In the genomic region with DNA sequence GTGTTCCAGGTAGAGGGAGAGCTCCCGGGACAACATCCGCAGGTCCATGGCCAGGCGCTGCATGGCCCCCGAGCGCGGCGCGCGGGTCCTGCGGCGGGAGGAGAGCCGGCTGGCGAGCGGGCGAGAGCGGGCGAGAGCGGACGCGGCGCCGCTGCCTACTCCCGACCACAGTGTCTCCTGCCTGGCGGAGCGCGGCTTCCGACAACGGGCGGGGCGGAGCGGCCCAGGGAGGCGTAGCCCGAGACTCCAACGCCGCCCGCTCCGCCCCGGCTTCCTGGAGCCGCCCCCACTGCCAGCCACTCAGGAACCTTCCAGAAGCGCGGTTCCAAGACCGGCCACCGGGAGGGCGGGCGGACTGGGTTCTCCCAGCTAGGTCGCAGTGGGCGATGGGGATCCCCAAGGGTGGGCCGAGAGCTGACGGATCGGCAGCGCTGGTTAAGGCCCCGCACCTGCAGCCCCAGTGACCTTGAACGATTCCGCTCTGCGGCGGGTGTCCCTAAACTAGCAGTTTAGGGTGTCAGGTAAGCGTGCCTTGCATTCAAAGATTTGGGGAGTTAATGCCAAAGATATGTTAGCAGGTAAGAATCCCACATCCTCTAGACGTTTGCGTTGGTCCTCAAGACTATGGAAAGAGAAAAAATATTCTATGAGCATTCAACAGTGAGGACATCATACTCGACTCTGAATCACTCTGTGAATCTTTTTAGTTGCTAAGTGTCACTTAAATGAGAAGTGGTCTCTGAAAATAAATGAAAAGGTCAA, we compare ENCODE assay signal across 1 cellular context.
TF ChIP-seq lines count a peak whose summit lies in the region.

A gene with protein sequence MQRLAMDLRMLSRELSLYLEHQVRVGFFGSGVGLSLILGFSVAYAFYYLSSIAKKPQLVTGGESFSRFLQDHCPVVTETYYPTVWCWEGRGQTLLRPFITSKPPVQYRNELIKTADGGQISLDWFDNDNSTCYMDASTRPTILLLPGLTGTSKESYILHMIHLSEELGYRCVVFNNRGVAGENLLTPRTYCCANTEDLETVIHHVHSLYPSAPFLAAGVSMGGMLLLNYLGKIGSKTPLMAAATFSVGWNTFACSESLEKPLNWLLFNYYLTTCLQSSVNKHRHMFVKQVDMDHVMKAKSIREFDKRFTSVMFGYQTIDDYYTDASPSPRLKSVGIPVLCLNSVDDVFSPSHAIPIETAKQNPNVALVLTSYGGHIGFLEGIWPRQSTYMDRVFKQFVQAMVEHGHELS (minus strand): TSS at position 172 of the 762 bp plus-strand sequence. CDS start 109 bp downstream, at position 63.

TF ChIP-seq in K562, 482 proteins besides CTCF, POLR2A, EP300 and RAD21 (continued from another document and continues in another):
- TF ChIP-seq SMC3 (conservative IDR thresholded peaks at IDR 0.05; ENCODE audit: insufficient read depth, low read depth, low read length): 0 out of 2 replicates have a peak, but pooled peaks have one; percentile 4
- TF ChIP-seq TBP (optimal IDR thresholded peaks at IDR 0.05; ENCODE audit: low read depth, low read length): peak; percentile 91
- no peak for TF ChIP-seq PTBP1 (IDR thresholded peaks at IDR 0.05; ENCODE audit: low read depth, low read length)
- no peak for TF ChIP-seq ZNF175 (CRISPR knock-in tag; IDR thresholded peaks at IDR 0.05; ENCODE audit: low read depth)
- no peak for TF ChIP-seq ETS2 (tag; IDR thresholded peaks at IDR 0.05; ENCODE audit: borderline replicate concordance, poor library complexity, severe bottlenecking)
- TF ChIP-seq, protein P1, sequence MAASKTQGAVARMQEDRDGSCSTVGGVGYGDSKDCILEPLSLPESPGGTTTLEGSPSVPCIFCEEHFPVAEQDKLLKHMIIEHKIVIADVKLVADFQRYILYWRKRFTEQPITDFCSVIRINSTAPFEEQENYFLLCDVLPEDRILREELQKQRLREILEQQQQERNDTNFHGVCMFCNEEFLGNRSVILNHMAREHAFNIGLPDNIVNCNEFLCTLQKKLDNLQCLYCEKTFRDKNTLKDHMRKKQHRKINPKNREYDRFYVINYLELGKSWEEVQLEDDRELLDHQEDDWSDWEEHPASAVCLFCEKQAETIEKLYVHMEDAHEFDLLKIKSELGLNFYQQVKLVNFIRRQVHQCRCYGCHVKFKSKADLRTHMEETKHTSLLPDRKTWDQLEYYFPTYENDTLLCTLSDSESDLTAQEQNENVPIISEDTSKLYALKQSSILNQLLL (CRISPR knock-in tag; IDR thresholded peaks at IDR 0.05; ENCODE audit: borderline replicate concordance): no peak
- no peak for TF ChIP-seq ZNF174 (CRISPR knock-in tag; IDR thresholded peaks at IDR 0.05)
- TF ChIP-seq STAG1 (CRISPR knock-in tag; IDR thresholded peaks at IDR 0.05; ENCODE audit: borderline replicate concordance): no peak
- TF ChIP-seq SRSF7 (optimal IDR thresholded peaks at IDR 0.05; ENCODE audit: low read depth, low read length): no peak
- TF ChIP-seq ARHGAP35 (IDR thresholded peaks at IDR 0.05; ENCODE audit: partially characterized antibody): no peak
- TF ChIP-seq ZFX (CRISPR knock-in tag; IDR thresholded peaks at IDR 0.05): peak; percentile 62
- no peak for TF ChIP-seq FOXM1 (IDR thresholded peaks at IDR 0.05; ENCODE audit: low read depth)
- TF ChIP-seq FOXM1 (CRISPR knock-in tag; IDR thresholded peaks at IDR 0.05; ENCODE audit: low read depth): no peak
- no peak for TF ChIP-seq ZNF76 (CRISPR knock-in tag; IDR thresholded peaks at IDR 0.05; ENCODE audit: borderline replicate concordance)
- no peak for TF ChIP-seq ZFP36 (IDR thresholded peaks at IDR 0.05; ENCODE audit: low read depth, low read length, partially characterized antibody)
- TF ChIP-seq, protein P2, sequence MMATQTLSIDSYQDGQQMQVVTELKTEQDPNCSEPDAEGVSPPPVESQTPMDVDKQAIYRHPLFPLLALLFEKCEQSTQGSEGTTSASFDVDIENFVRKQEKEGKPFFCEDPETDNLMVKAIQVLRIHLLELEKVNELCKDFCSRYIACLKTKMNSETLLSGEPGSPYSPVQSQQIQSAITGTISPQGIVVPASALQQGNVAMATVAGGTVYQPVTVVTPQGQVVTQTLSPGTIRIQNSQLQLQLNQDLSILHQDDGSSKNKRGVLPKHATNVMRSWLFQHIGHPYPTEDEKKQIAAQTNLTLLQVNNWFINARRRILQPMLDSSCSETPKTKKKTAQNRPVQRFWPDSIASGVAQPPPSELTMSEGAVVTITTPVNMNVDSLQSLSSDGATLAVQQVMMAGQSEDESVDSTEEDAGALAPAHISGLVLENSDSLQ (IDR thresholded peaks at IDR 0.05): peak; percentile 32; the same call in 1 of the 2 replicates
- TF ChIP-seq, protein P3, sequence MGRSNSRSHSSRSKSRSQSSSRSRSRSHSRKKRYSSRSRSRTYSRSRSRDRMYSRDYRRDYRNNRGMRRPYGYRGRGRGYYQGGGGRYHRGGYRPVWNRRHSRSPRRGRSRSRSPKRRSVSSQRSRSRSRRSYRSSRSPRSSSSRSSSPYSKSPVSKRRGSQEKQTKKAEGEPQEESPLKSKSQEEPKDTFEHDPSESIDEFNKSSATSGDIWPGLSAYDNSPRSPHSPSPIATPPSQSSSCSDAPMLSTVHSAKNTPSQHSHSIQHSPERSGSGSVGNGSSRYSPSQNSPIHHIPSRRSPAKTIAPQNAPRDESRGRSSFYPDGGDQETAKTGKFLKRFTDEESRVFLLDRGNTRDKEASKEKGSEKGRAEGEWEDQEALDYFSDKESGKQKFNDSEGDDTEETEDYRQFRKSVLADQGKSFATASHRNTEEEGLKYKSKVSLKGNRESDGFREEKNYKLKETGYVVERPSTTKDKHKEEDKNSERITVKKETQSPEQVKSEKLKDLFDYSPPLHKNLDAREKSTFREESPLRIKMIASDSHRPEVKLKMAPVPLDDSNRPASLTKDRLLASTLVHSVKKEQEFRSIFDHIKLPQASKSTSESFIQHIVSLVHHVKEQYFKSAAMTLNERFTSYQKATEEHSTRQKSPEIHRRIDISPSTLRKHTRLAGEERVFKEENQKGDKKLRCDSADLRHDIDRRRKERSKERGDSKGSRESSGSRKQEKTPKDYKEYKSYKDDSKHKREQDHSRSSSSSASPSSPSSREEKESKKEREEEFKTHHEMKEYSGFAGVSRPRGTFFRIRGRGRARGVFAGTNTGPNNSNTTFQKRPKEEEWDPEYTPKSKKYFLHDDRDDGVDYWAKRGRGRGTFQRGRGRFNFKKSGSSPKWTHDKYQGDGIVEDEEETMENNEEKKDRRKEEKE (IDR thresholded peaks at IDR 0.05; ENCODE audit: borderline replicate concordance in 1 of 2, control insufficient read depth in 1 of 2, low read depth in 2 of 2, low read length in 1 of 2): no peak
- TF ChIP-seq TGIF2 (CRISPR knock-in tag; IDR thresholded peaks at IDR 0.05): no peak
- TF ChIP-seq ZNF668 (CRISPR knock-in tag; IDR thresholded peaks at IDR 0.05): no peak
- TF ChIP-seq, protein P4, sequence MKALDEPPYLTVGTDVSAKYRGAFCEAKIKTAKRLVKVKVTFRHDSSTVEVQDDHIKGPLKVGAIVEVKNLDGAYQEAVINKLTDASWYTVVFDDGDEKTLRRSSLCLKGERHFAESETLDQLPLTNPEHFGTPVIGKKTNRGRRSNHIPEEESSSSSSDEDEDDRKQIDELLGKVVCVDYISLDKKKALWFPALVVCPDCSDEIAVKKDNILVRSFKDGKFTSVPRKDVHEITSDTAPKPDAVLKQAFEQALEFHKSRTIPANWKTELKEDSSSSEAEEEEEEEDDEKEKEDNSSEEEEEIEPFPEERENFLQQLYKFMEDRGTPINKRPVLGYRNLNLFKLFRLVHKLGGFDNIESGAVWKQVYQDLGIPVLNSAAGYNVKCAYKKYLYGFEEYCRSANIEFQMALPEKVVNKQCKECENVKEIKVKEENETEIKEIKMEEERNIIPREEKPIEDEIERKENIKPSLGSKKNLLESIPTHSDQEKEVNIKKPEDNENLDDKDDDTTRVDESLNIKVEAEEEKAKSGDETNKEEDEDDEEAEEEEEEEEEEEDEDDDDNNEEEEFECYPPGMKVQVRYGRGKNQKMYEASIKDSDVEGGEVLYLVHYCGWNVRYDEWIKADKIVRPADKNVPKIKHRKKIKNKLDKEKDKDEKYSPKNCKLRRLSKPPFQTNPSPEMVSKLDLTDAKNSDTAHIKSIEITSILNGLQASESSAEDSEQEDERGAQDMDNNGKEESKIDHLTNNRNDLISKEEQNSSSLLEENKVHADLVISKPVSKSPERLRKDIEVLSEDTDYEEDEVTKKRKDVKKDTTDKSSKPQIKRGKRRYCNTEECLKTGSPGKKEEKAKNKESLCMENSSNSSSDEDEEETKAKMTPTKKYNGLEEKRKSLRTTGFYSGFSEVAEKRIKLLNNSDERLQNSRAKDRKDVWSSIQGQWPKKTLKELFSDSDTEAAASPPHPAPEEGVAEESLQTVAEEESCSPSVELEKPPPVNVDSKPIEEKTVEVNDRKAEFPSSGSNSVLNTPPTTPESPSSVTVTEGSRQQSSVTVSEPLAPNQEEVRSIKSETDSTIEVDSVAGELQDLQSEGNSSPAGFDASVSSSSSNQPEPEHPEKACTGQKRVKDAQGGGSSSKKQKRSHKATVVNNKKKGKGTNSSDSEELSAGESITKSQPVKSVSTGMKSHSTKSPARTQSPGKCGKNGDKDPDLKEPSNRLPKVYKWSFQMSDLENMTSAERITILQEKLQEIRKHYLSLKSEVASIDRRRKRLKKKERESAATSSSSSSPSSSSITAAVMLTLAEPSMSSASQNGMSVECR (CRISPR knock-in tag; IDR thresholded peaks at IDR 0.05): peak; percentile 67; the same call in 1 of the 2 replicates
- TF ChIP-seq RBFOX2 (IDR thresholded peaks at IDR 0.05; ENCODE audit: low read depth, low read length): peak; percentile 98
- TF ChIP-seq, protein P5, sequence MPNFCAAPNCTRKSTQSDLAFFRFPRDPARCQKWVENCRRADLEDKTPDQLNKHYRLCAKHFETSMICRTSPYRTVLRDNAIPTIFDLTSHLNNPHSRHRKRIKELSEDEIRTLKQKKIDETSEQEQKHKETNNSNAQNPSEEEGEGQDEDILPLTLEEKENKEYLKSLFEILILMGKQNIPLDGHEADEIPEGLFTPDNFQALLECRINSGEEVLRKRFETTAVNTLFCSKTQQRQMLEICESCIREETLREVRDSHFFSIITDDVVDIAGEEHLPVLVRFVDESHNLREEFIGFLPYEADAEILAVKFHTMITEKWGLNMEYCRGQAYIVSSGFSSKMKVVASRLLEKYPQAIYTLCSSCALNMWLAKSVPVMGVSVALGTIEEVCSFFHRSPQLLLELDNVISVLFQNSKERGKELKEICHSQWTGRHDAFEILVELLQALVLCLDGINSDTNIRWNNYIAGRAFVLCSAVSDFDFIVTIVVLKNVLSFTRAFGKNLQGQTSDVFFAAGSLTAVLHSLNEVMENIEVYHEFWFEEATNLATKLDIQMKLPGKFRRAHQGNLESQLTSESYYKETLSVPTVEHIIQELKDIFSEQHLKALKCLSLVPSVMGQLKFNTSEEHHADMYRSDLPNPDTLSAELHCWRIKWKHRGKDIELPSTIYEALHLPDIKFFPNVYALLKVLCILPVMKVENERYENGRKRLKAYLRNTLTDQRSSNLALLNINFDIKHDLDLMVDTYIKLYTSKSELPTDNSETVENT (CRISPR knock-in tag; IDR thresholded peaks at IDR 0.05): peak; percentile 5; the same call in 1 of the 2 replicates
- no peak for TF ChIP-seq ELF2 (CRISPR knock-in tag; IDR thresholded peaks at IDR 0.05)
- no peak for TF ChIP-seq MEF2D (tag; conservative IDR thresholded peaks at IDR 0.05; ENCODE audit: low read depth)
- TF ChIP-seq, protein P6, sequence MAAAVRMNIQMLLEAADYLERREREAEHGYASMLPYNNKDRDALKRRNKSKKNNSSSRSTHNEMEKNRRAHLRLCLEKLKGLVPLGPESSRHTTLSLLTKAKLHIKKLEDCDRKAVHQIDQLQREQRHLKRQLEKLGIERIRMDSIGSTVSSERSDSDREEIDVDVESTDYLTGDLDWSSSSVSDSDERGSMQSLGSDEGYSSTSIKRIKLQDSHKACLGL (CRISPR knock-in tag; IDR thresholded peaks at IDR 0.05; ENCODE audit: borderline replicate concordance, poor library complexity, severe bottlenecking): no peak
